7 cellular contexts compared by ENCODE assay signal in the genomic region with DNA sequence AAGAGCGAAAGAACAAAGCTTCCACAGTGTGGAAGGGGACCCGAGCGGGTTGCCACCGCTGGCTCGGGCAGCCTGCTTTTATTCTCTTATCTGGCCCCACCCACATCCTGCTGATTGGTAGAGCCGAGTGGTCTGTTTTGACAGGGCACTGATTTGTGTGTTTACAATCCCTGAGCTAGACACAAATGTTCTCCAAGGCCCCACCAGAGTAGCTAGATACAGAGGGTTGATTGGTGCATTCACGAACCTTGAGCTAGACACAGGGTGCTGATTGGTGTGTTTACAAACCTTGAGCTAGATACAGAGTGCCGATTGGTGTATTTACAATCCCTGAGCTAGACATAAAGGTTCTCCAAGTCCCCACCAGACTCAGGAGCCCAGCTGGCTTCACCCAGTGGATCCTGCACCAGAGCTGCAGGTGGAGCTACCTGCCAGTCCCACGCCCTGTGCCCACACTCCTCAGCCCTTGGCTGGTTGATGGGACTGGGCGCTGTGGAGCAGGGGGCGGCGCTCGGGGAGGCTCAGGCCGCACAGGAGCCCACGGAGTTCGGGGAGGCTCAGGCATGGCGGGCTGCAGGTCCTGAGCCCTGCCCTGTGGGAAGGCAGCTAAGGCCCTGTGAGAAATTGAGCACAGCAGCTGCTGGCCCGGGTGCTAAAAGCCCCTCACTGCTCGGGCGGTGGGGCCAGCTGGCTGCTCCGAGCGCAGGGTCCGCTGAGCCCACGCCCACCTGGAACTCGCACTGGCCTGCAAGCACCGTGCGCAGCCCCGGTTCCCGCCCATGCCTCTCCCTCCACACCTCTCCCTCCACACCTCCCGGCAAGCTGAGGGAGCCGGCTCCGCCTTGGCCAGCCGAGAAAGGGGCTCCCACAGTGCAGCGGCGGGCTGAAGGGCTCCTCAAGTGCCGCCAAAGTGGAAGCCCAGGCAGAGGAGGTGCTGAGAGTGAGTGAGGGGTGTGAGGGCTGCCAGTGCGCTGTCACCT.
DNase-seq lines count a peak whose midpoint lies in the region; ATAC-seq, FAIRE-seq and TF ChIP-seq lines count a peak whose summit lies in the region.
"Not testable (repeated sequence)": the region's sequence is repeated elsewhere in the genome, so short reads cannot be mapped to it uniquely, and the experiment has no call there.

No MANE protein-coding gene starts in this region.

- TF ChIP-seq RAD21 in K562 (CRISPR knock-in tag; conservative IDR thresholded peaks at IDR 0.05 in 1 of 2, IDR thresholded peaks at IDR 0.05 in 1 of 2): not testable (repeated sequence)

- H3K79me2 ChIP-seq in K562 (ENCODE audit: control insufficient read depth, insufficient read depth, low read length): not testable (repeated sequence)

- not testable (repeated sequence) for H3K9me3 ChIP-seq in CD4-positive, CD25-positive, alpha-beta regulatory T cell (ENCODE audit: control insufficient read depth in 2 of 2, low read length in 2 of 2); HEK293 (ENCODE audit: control insufficient read depth, insufficient read depth, low read depth, low read length); T-helper 17 cell (ENCODE audit: control insufficient read depth, low read length, poor library complexity, severe bottlenecking); K562 (replicated peaks; ENCODE audit: control insufficient read depth, insufficient read depth, low read depth, low read length)

- not testable (repeated sequence) for H2AFZ ChIP-seq in K562 (ENCODE audit: low read depth, low read length)

- H3K27me3 ChIP-seq in CD4-positive, CD25-positive, alpha-beta regulatory T cell (ENCODE audit: control insufficient read depth, insufficient read depth, low read length); K562 (ENCODE audit: control insufficient read depth in 2 of 2, insufficient read depth in 2 of 2, low read length in 2 of 2): not testable (repeated sequence)

- not testable (repeated sequence) for FAIRE-seq in K562 (lab: Jason Lieb, UNC)

- not testable (repeated sequence) for ATAC-seq in CD4-positive, CD25-positive, alpha-beta regulatory T cell (ENCODE audit: low read depth in 2 of 2); T-helper 17 cell; K562
- peak; percentile 9 for ATAC-seq in left colon

- not testable (repeated sequence) for TF ChIP-seq CTCF in HEK293 (tag by site-specific recombination; IDR thresholded peaks at IDR 0.05); K562 (IDR thresholded peaks at IDR 0.05 in 2 of 3, conservative IDR thresholded peaks at IDR 0.05 in 1 of 3; ENCODE audit: insufficient read depth in 2 of 3, low read depth in 1 of 3, low read length in 3 of 3); nephron progenitor cell (IDR thresholded peaks at IDR 0.05)

- H3K4me1 Mint-ChIP-seq in CD4-positive, CD25-positive, alpha-beta regulatory T cell: peaks cover 31 to 83% (median 54%) of the 10 kb centered on the region in 4 donors
- peaks cover 57% of the 10 kb centered on the region for H3K4me1 Mint-ChIP-seq in T-helper 17 cell
- H3K4me1 Mint-ChIP-seq in activated CD4-positive, alpha-beta memory T cell treated with anti-CD3 and anti-CD28 coated beads, Interleukin-2, amount 10 ng/mL, durations not matched to agents 7 days and 5 days: peaks cover 88% of the 10 kb centered on the region
- H3K4me1 Mint-ChIP-seq in nephron progenitor cell: not testable (repeated sequence)

- not testable (repeated sequence) for H4K20me1 ChIP-seq in K562 (replicated peaks; ENCODE audit: control insufficient read depth, insufficient read depth, low read length)

- not testable (repeated sequence) for TF ChIP-seq EP300 in K562 (IDR thresholded peaks at IDR 0.05; ENCODE audit: low read length)

- H3K9ac ChIP-seq in K562 (ENCODE audit: insufficient read depth in 1 of 2, low read depth in 2 of 2, low read length in 2 of 2): not testable (repeated sequence)

- intact Hi-C loops in K562 (cut with micrococcal nuclease); left colon (cut with DNase I, micrococcal nuclease): not testable (repeated sequence)

- POLR2A ChIA-PET in HEK293 (lab: Yijun Ruan, JAX); K562 (lab: Yijun Ruan, JAX): not testable (repeated sequence)
- POLR2A ChIA-PET in activated CD4-positive, alpha-beta memory T cell treated with anti-CD3 and anti-CD28 coated beads, Interleukin-2, amount 10 ng/mL, durations not matched to agents 7 days and 5 days (lab: Charles Lee): interaction anchor here (0.5 to 22.6 kb wide), 12 partner anchors 9 to 249 kb away, joined by 3 to 580 read pairs (median 72); partner anchors contain the start of genes BORCS5, CDKN1B and GPR19

- H3K27ac Mint-ChIP-seq in CD4-positive, CD25-positive, alpha-beta regulatory T cell: peak overlapping the region; percentile 89 to 100 (median 95)
- H3K27ac Mint-ChIP-seq in T-helper 17 cell (peak overlapping the region; percentile 99), nephron progenitor cell (peak overlapping the region; percentile 97)
- peak overlapping the region; percentile 100 for H3K27ac Mint-ChIP-seq in activated CD4-positive, alpha-beta memory T cell treated with anti-CD3 and anti-CD28 coated beads, Interleukin-2, amount 10 ng/mL, durations not matched to agents 7 days and 5 days

- BruUV-seq in K562 (replicated peaks; lab: Mats Ljungman, UMichigan): not testable (repeated sequence)

- not testable (repeated sequence) for DNase-seq in CD4-positive, CD25-positive, alpha-beta regulatory T cell; T-helper 17 cell; activated CD4-positive, alpha-beta memory T cell treated with anti-CD3 and anti-CD28 coated beads, Interleukin-2, amount 10 ng/mL, durations not matched to agents 7 days and 5 days; K562 (ENCODE audit: extremely low read depth in 1 of 4, low spot score in 3 of 4); left colon; nephron progenitor cell

- not testable (repeated sequence) for H3K9me1 ChIP-seq in K562 (ENCODE audit: control insufficient read depth, insufficient read depth, low read length)

- not testable (repeated sequence) for H3K27me3 Mint-ChIP-seq in CD4-positive, CD25-positive, alpha-beta regulatory T cell; T-helper 17 cell; activated CD4-positive, alpha-beta memory T cell treated with anti-CD3 and anti-CD28 coated beads, Interleukin-2, amount 10 ng/mL, durations not matched to agents 7 days and 5 days; nephron progenitor cell (ENCODE audit: low read depth, poor library complexity)

- peak overlapping the region; percentile 88 for H3K27ac ChIP-seq in CD4-positive, CD25-positive, alpha-beta regulatory T cell (ENCODE audit: insufficient read depth, low read length, poor library complexity, severe bottlenecking)
- not testable (repeated sequence) for H3K27ac ChIP-seq in HEK293 (ENCODE audit: extremely low read depth, low read depth, low read length); K562 (ENCODE audit: extremely low read depth, low read depth, low read length)

- WGBS in K562 (ENCODE audit: insufficient coverage, low coverage, missing lambda C conversion rate): 74% methylated on average over 6 of the region's 37 CpGs

- not testable (repeated sequence) for H3K4me2 ChIP-seq in K562 (ENCODE audit: insufficient read depth, low read length)

- not testable (repeated sequence) for H3K9me3 Mint-ChIP-seq in CD4-positive, CD25-positive, alpha-beta regulatory T cell; activated CD4-positive, alpha-beta memory T cell treated with anti-CD3 and anti-CD28 coated beads, Interleukin-2, amount 10 ng/mL, durations not matched to agents 7 days and 5 days
- peaks cover 38% of the 10 kb centered on the region for H3K9me3 Mint-ChIP-seq in nephron progenitor cell

- H3K4me3 Mint-ChIP-seq in CD4-positive, CD25-positive, alpha-beta regulatory T cell; T-helper 17 cell; activated CD4-positive, alpha-beta memory T cell treated with anti-CD3 and anti-CD28 coated beads, Interleukin-2, amount 10 ng/mL, durations not matched to agents 7 days and 5 days; nephron progenitor cell: not testable (repeated sequence)

- CTCF ChIA-PET in HEK293 (lab: Yijun Ruan, JAX); K562 (lab: Yijun Ruan, JAX; ENCODE audit: low intra/inter-chr PET ratio): not testable (repeated sequence)
- CTCF ChIA-PET in activated CD4-positive, alpha-beta memory T cell treated with anti-CD3 and anti-CD28 coated beads, Interleukin-2, amount 10 ng/mL, durations not matched to agents 7 days and 5 days (lab: Charles Lee): interaction anchor here (2.1 to 4.3 kb wide), 3 partner anchors 31 to 265 kb away, joined by 9 to 23 read pairs (median 16); no protein-coding TSS in a partner anchor

- in situ Hi-C loops in K562 (cut with MboI): not testable (repeated sequence)

- peaks cover 15% of the 10 kb centered on the region for H3K36me3 ChIP-seq in CD4-positive, CD25-positive, alpha-beta regulatory T cell (ENCODE audit: control insufficient read depth, insufficient read depth, low read length)
- H3K36me3 ChIP-seq in HEK293 (ENCODE audit: control insufficient read depth in 2 of 2, insufficient read depth in 1 of 2, low read length in 2 of 2) (peaks cover 0 to 26% of the 10 kb centered on the region in 2 experiments; a peak in 1 of 3 replicates), K562 (ENCODE audit: control insufficient read depth, insufficient read depth, low read length) (peaks cover 17% of the 10 kb centered on the region; the same call in 2 of the 3 replicates)

- H3K4me3 ChIP-seq in CD4-positive, CD25-positive, alpha-beta regulatory T cell (ENCODE audit: low read depth, low read length); HEK293 (ENCODE audit: low read depth, low read length); K562: not testable (repeated sequence)

- H3K4me1 ChIP-seq in CD4-positive, CD25-positive, alpha-beta regulatory T cell (ENCODE audit: control insufficient read depth, insufficient read depth, low read length, poor library complexity, severe bottlenecking): peaks cover 70% of the 10 kb centered on the region
- not testable (repeated sequence) for H3K4me1 ChIP-seq in HEK293 (ENCODE audit: control insufficient read depth, insufficient read depth, low read length)
- peaks cover 6 to 16% of the 10 kb centered on the region in 2 experiments; a peak in 3 of 5 replicates for H3K4me1 ChIP-seq in K562 (replicated peaks in 1 of 2; ENCODE audit: control insufficient read depth in 2 of 2, insufficient read depth in 2 of 2, low read length in 2 of 2)

- not testable (repeated sequence) for TF ChIP-seq POLR2A in K562 (conservative IDR thresholded peaks at IDR 0.05)

- H3K36me3 Mint-ChIP-seq in CD4-positive, CD25-positive, alpha-beta regulatory T cell: peaks cover 43% of the 10 kb centered on the region
- H3K36me3 Mint-ChIP-seq in T-helper 17 cell (ENCODE audit: low read depth): not testable (repeated sequence)
- peaks cover 78% of the 10 kb centered on the region for H3K36me3 Mint-ChIP-seq in activated CD4-positive, alpha-beta memory T cell treated with anti-CD3 and anti-CD28 coated beads, Interleukin-2, amount 10 ng/mL, durations not matched to agents 7 days and 5 days (ENCODE audit: low read depth)
- peaks cover 88% of the 10 kb centered on the region for H3K36me3 Mint-ChIP-seq in nephron progenitor cell (ENCODE audit: low read depth)
